8 cellular contexts compared by ENCODE assay signal in the genomic region with DNA sequence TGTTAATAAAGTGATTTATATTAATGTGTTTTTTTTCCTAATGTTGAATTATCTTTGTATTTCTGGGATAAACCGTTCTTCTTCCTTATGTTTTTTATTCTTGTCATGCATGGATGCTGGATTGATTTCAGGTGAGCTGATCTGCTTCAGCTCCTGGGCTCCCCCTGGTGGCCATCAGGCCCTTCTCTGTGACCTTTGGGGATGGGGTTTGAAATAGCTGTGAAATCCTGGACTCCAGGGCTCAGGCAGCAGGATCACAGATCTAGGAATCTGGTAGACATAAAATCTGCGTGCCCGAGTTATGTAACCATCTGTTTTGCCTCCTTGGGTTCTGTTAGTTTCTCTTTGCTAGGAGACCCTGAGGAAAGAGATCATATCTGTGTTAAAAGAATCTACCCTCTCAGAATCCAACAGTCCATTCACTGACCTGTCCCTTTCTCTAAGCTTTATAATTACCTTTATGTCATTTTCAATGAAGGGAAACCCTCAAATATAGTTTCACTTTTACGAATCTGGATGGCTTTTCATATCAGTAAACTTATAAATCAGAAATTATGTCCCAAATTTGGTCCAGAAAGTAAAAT. TPM values are rescaled to one million over a fixed set of nuclear protein-coding genes. Genes with fewer than 3 reads are reported as not detected.
DNase-seq lines count a peak whose midpoint lies in the region; ATAC-seq and TF ChIP-seq lines count a peak whose summit lies in the region.

No MANE protein-coding gene starts in this region.

- H3K9me3 ChIP-seq in gastroesophageal sphincter: peaks cover 0 to 3% (median 0%) of the 10 kb centered on the region in 3 donors
- H3K9me3 ChIP-seq in ovary: no peaks in the 10 kb centered on the region
- no peaks in the 10 kb centered on the region for H3K9me3 ChIP-seq in tibial nerve

- intact Hi-C loops in ovary (cut with DNase I): loop anchor here in 3 of 4 donors (1.0 to 10.0 kb wide), 4 partner anchors 48 to 238 kb away; a partner anchor contains a TSS

- H3K36me3 ChIP-seq in gastroesophageal sphincter (no peaks in the 10 kb centered on the region), ovary (no peaks in the 10 kb centered on the region), tibial nerve (no peaks in the 10 kb centered on the region)

- H3K27me3 ChIP-seq in gastroesophageal sphincter: no peaks in the 10 kb centered on the region
- H3K27me3 ChIP-seq in ovary: no peaks in the 10 kb centered on the region
- H3K27me3 ChIP-seq in tibial nerve: no peaks in the 10 kb centered on the region

- 0 to 3% methylated on average over 3 to 4 of the region's 4 CpGs for whole genome bisulfite sequencing in gastroesophageal sphincter (ENCODE audit: low coverage in 1 of 2), 2 donors
- WGBS in ovary, 3 donors: 3 to 7% (median 3%) methylated on average over 4 of the region's 4 CpGs
- 1 to 2% methylated on average over 4 of the region's 4 CpGs for WGBS in tibial nerve, 2 donors

- TF ChIP-seq EP300 in gastroesophageal sphincter (IDR thresholded peaks at IDR 0.05): no peak
- no peak for TF ChIP-seq EP300 in ovary (IDR thresholded peaks at IDR 0.05)
- TF ChIP-seq EP300 in tibial nerve (IDR thresholded peaks at IDR 0.05): peak in 1 of 2 donors; percentile 43

- H3K27ac ChIP-seq in gastroesophageal sphincter: no peak overlapping the region
- H3K27ac ChIP-seq in ovary: no peak overlapping the region
- H3K27ac ChIP-seq in tibial nerve: peak overlapping the region in 1 of 4 donors; percentile 53

- ATAC-seq in gastroesophageal sphincter: peak; percentile 73
- no peak for ATAC-seq in GM18907 (IDR thresholded peaks at IDR 0.05; ENCODE audit: unreplicated experiment)

- TF ChIP-seq CTCF in gastroesophageal sphincter (IDR thresholded peaks at IDR 0.05) (peak; percentile 91 to 97 (median 93)), ovary (IDR thresholded peaks at IDR 0.05) (peak; percentile 82 to 91 (median 85)), tibial nerve (IDR thresholded peaks at IDR 0.05) (peak; percentile 88 to 95 (median 91))

- DNase-seq in DMS53 (lab: John Stamatoyannopoulos, UW) (peak; percentile 82), M059J (ENCODE audit: low read depth) (peak; percentile 76), SHP77 treated with DMSO at 0.1 percent for 48 hours (lab: John Stamatoyannopoulos, UW) (peak; percentile 27), ovary (peak; percentile 79 to 89 (median 87)), tibial nerve (ENCODE audit: low spot score in 2 of 2) (peak; percentile 76 to 88)
- DNase-seq in activated gamma-delta T cell treated with anti-CD3 and anti-CD28 coated beads, Interleukin-2, amount 50 U/mL, for 16 hours (ENCODE audit: low read depth): peak; percentile 71

- H3K4me1 ChIP-seq in gastroesophageal sphincter (no peaks in the 10 kb centered on the region), ovary (ENCODE audit: insufficient read depth) (no peaks in the 10 kb centered on the region), tibial nerve (peaks cover 0 to 12% (median 0%) of the 10 kb centered on the region in 4 donors)

- TF ChIP-seq POLR2A in gastroesophageal sphincter (IDR thresholded peaks at IDR 0.05) (no peak), ovary (IDR thresholded peaks at IDR 0.05) (no peak), tibial nerve (IDR thresholded peaks at IDR 0.05) (no peak)

- no peak overlapping the region for H3K4me3 ChIP-seq in gastroesophageal sphincter
- no peak overlapping the region for H3K4me3 ChIP-seq in ovary
- H3K4me3 ChIP-seq in tibial nerve: no peak overlapping the region

RNA-seq across cellular contexts. Expression of a gene that starts 12.2 kb away (rescaled TPM):
- total RNA-seq in M059J (2014; rRNA removed; shearing (Covaris generic)): not detected in 2 replicates
- total RNA-seq in gastroesophageal sphincter: not detected
- total RNA-seq in ovary: not detected
- polyA plus RNA-seq in ovary: not detected
- not detected for total RNA-seq in tibial nerve

RNA-seq across cellular contexts. Expression of a gene that starts 23.6 kb away (rescaled TPM):
- 1.6 and 3.1 TPM in 2 replicates for total RNA-seq in M059J (2014; rRNA removed; shearing (Covaris generic))
- total RNA-seq in gastroesophageal sphincter (10 to 100 TPM in 3 of 4 donors, 1 to 10 TPM in 1; 4.0 to 32.7 (median 17.0) TPM), ovary (1 to 10 TPM in 5 of 7 donors, under 1 TPM in 1, not detected in 1; 0.48 to 8.1 (median 3.4) TPM), tibial nerve (10 to 100 TPM in 3 of 4 donors, 1 to 10 TPM in 1; 7.2 to 15.5 (median 12.0) TPM)
- 1 to 10 TPM in 1 of 2 donors, under 1 TPM in 1; 0.90 to 1.1 TPM for polyA plus RNA-seq in ovary

RNA-seq across cellular contexts. Expression of a gene that starts 26.9 kb away (rescaled TPM):
- total RNA-seq in M059J (2014; rRNA removed; shearing (Covaris generic)): not detected in 2 replicates
- total RNA-seq in gastroesophageal sphincter (1 to 10 TPM in 3 of 4 donors, under 1 TPM in 1; 0.62 to 5.5 (median 2.6) TPM), ovary (1 to 10 TPM in 5 of 7 donors, under 1 TPM in 2; 0.33 to 5.4 (median 2.0) TPM), tibial nerve (10 to 100 TPM in 1 of 4 donors, 1 to 10 TPM in 3; 5.1 to 12.2 (median 7.7) TPM)
- polyA plus RNA-seq in ovary: 1 to 10 TPM; 1.4 to 2.3 TPM

RNA-seq across cellular contexts. Expression of a gene that starts 53.3 kb away (rescaled TPM):
- total RNA-seq in M059J (2014; rRNA removed; shearing (Covaris generic)): 1.9 and 4.2 TPM in 2 replicates
- total RNA-seq in gastroesophageal sphincter (10 to 100 TPM; 11.7 to 23.8 (median 18.6) TPM), ovary (10 to 100 TPM; 11.2 to 42.8 (median 37.0) TPM), tibial nerve (10 to 100 TPM; 14.6 to 23.9 (median 20.1) TPM)
- polyA plus RNA-seq in ovary: 10 to 100 TPM; 17.2 to 20.6 TPM

RNA-seq across cellular contexts. Expression of a gene that starts 53.8 kb away (rescaled TPM):
- total RNA-seq in M059J (2014; rRNA removed; shearing (Covaris generic)): not detected in 2 replicates
- total RNA-seq in gastroesophageal sphincter (not detected), ovary (not detected), tibial nerve (not detected)
- polyA plus RNA-seq in ovary: not detected

Comparison
In these comparisons a context has a peak if more than half of its experiments do, and no peak if none do; other contexts are left out.
1. DNase-seq: peak in every context shown above with its lines; median percentile 87 in ovary; 82 in DMS53; 82 in tibial nerve; 76 in M059J; 71 in activated gamma-delta T cell treated with anti-CD3 and anti-CD28 coated beads, Interleukin-2, amount 50 U/mL, for 16 hours; 27 in SHP77 treated with DMSO at 0.1 percent for 48 hours.